ENCODE assay signal across 11 cellular contexts in the genomic region with DNA sequence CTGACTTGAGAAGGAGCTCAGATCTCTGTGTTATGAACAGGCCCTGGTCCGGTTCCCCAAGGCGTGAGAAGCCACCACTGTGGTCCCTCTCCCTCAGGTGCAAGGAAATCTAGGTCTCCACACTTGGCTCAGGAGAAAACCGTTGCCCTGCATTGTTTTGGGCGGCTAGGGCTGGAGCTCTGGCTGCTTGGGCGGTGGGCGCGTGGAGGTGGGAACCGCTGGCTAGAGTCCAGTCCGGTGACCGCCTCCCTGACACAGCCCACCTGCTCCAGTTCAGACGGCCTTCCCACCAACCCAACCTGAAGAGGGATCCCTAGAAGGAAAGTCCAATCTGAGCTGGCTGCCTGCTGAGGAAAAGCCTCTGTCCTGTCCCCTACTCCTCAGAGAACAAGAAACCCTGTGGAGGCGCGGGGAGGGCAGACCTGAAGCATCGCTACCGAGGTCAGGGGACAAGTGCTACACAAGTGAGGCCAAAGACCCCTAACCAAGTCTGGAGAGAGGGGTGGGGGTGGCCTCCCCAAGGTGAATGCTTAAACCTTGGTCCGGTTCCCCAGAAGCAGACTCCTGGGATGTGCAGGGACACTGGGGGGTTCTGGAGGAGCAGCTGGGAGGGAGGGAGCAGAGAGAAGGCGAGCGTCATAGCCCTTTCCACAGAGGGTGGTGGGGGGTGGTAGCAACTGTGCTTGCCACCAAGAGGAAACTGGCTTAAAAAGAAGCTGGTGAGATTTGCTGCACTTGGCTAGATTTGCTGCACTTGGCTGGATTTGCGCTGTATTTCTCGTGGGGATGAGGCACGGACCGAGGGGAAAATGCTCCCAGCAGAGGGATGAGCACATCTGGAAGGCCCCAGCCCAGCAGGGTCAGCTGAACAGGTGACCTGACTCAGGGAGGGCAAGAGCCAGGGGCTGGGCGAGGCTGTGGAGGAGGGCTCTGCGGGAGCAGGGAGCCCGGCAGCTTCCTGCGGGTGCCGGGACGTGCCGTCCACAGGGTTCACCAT.
DNase-seq lines count a peak whose midpoint lies in the region; TF ChIP-seq lines count a peak whose summit lies in the region.
"Had no signal": no experiment of that assay in that cellular context is flagged by ENCODE, and none has a peak within 500 bp of the region (broad histone marks: within the 10 kb centered on the region; RNA-seq: fewer than 3 reads in every experiment).

No MANE protein-coding gene starts in this region.

- H3K9me3 ChIP-seq in BLaER1, result no peaks in the 10 kb centered on the region
- no peaks in the 10 kb centered on the region for H3K9me3 ChIP-seq in HEK293 (ENCODE audit: control insufficient read depth, insufficient read depth, low read depth, low read length)
- peaks cover under 1 to 3% of the 10 kb centered on the region in 2 donors for H3K9me3 ChIP-seq in neuronal stem cell (replicated peaks in 1 of 2; ENCODE audit: control insufficient read depth in 2 of 2, insufficient read depth in 1 of 2, low read depth in 1 of 2, low read length in 2 of 2)
- no peaks in the 10 kb centered on the region for H3K9me3 ChIP-seq in Caco-2

- no peak overlapping the region for H3K4me3 Mint-ChIP-seq in Caco-2 (ENCODE audit: unreplicated experiment)
- H3K4me3 Mint-ChIP-seq: brain had no signal

- H3K4me3 ChIP-seq in BLaER1 (peak overlapping the region; percentile 68), HEK293 (ENCODE audit: low read depth, low read length) (no peak overlapping the region), dorsolateral prefrontal cortex (no peak overlapping the region), neuronal stem cell (ENCODE audit: low read length in 2 of 2) (no peak overlapping the region), Caco-2 (ENCODE audit: low read depth, low read length) (no peak overlapping the region)

- H3K23ac ChIP-seq in neuronal stem cell (ENCODE audit: low read depth, low read length, poor library complexity), result no peak overlapping the region

- no peaks in the 10 kb centered on the region for H3K9me3 Mint-ChIP-seq in Caco-2 (ENCODE audit: unreplicated experiment)

- peaks cover 2% of the 10 kb centered on the region for H3K79me1 ChIP-seq in neuronal stem cell (ENCODE audit: low read depth, low read length)

- no peak overlapping the region for H3K27ac Mint-ChIP-seq in Caco-2 (ENCODE audit: unreplicated experiment)

- POLR2A ChIA-PET in HEK293 (lab: Yijun Ruan, JAX), result interaction anchor here (1.0 kb wide), 1 partner anchor 23 kb away, joined by 3 read pairs; no protein-coding TSS in a partner anchor
- POLR2A ChIA-PET in Caco-2 (lab: Charles Lee), result no interaction called here

- H3K9ac ChIP-seq in BLaER1 (peak overlapping the region; percentile 86), neuronal stem cell (ENCODE audit: low read depth, low read length, poor library complexity) (peak overlapping the region; percentile 4)

- no CpG with 5 or more reads among the region's 29 CpGs for WGBS in neuronal stem cell (ENCODE audit: extremely low coverage in 2 of 2, insufficient read length in 2 of 2, insufficient replicate concordance in 1 of 2), 2 donors

- peaks cover 24% of the 10 kb centered on the region for H3K4me1 Mint-ChIP-seq in Caco-2 (ENCODE audit: low read depth, unreplicated experiment)

- DNase-seq in dorsolateral prefrontal cortex (no peak), neuronal stem cell (ENCODE audit: low spot score) (no peak), NCI-H1048 (lab: John Stamatoyannopoulos, UW) (no peak), Caco-2 (no peak), mucosa of gallbladder (ENCODE audit: low spot score) (no peak), SW 1271 (lab: John Stamatoyannopoulos, UW) (no peak)
- DNase-seq: NCI-H187 treated with DMSO at 0.1 percent for 48 hours; stimulated activated CD4-positive, alpha-beta T cell treated with anti-CD3 and anti-CD28 coated beads, Interleukin-4, amount 100 ng/mL, for 1 hour had no signal

- BruUV-seq in Caco-2 (replicated peaks; lab: Mats Ljungman, UMichigan), result no TSS peak

- no peak overlapping the region for H2AK5ac ChIP-seq in neuronal stem cell (ENCODE audit: low read depth, low read length)

- H3K18ac ChIP-seq in neuronal stem cell (ENCODE audit: low read length), result peak overlapping the region; percentile 40

- no peak overlapping the region for H4K91ac ChIP-seq in neuronal stem cell (ENCODE audit: low read depth, low read length, poor library complexity)

- H3K4ac ChIP-seq in neuronal stem cell (ENCODE audit: low read length), result no peak overlapping the region

- peak overlapping the region; percentile 97 for H3K4me2 ChIP-seq in BLaER1
- H3K4me2 ChIP-seq in neuronal stem cell (ENCODE audit: insufficient read depth, low read length, poor library complexity, severe bottlenecking), result no peak overlapping the region

- intact Hi-C loops in dorsolateral prefrontal cortex (cut with DNase I), result no loop called here
- intact Hi-C loops in Caco-2 (cut with micrococcal nuclease; ENCODE audit: unreplicated experiment), result no loop called here

- H3K27me3 ChIP-seq in BLaER1 (no peaks in the 10 kb centered on the region), dorsolateral prefrontal cortex (no peaks in the 10 kb centered on the region), neuronal stem cell (ENCODE audit: control insufficient read depth in 3 of 3, insufficient read depth in 3 of 3, low read depth in 1 of 3, low read length in 3 of 3) (no peaks in the 10 kb centered on the region), Caco-2 (replicated peaks; ENCODE audit: control insufficient read depth, insufficient read depth, low read length) (no peaks in the 10 kb centered on the region)

- no peak overlapping the region for H2BK5ac ChIP-seq in neuronal stem cell (ENCODE audit: low read length)

- H3K14ac ChIP-seq in neuronal stem cell (ENCODE audit: low read length), result no peak overlapping the region

- H2BK15ac ChIP-seq in neuronal stem cell (ENCODE audit: low read length), result no peak overlapping the region

- no peaks in the 10 kb centered on the region; the same call in 1 of the 2 replicates for H4K20me1 ChIP-seq in BLaER1

- no peak overlapping the region for H2AFZ ChIP-seq in neuronal stem cell (ENCODE audit: low read length)

- no peaks in the 10 kb centered on the region for H3K36me3 Mint-ChIP-seq in Caco-2 (ENCODE audit: insufficient read depth, unreplicated experiment)
- H3K36me3 Mint-ChIP-seq: brain had no signal

- TF ChIP-seq CTCF in HEK293 (tag by site-specific recombination; IDR thresholded peaks at IDR 0.05) (no peak), dorsolateral prefrontal cortex (IDR thresholded peaks at IDR 0.05 in 54 of 56, conservative IDR thresholded peaks at IDR 0.05 in 2 of 56; ENCODE audit: low read depth in 1 of 56, partially characterized antibody in 56 of 56) (no peak), Caco-2 (IDR thresholded peaks at IDR 0.05; ENCODE audit: insufficient read depth in 1 of 2, low read depth in 1 of 2, low read length in 1 of 2, severe bottlenecking in 1 of 2, unreplicated experiment in 1 of 2) (no peak)

- H3K27ac ChIP-seq in BLaER1 (peak overlapping the region; percentile 95), HEK293 (ENCODE audit: extremely low read depth, low read depth, low read length) (no peak overlapping the region), dorsolateral prefrontal cortex (peak overlapping the region in 54 of 59 donors; percentile 12 to 92 (median 78)), neuronal stem cell (replicated peaks; ENCODE audit: low read length) (no peak overlapping the region)

- peaks cover 100% of the 10 kb centered on the region for H3K4me1 ChIP-seq in BLaER1
- H3K4me1 ChIP-seq in HEK293 (ENCODE audit: control insufficient read depth, insufficient read depth, low read length), result peaks cover 29% of the 10 kb centered on the region
- peaks cover 16 to 35% of the 10 kb centered on the region in 2 donors for H3K4me1 ChIP-seq in neuronal stem cell (ENCODE audit: control insufficient read depth in 2 of 2, insufficient read depth in 1 of 2, low read depth in 1 of 2, low read length in 2 of 2)
- peaks cover 21% of the 10 kb centered on the region for H3K4me1 ChIP-seq in Caco-2

- H3K36me3 ChIP-seq in BLaER1 (0 out of 2 replicates have a peak, but pooled peaks cover 4% of the 10 kb centered on the region), HEK293 (ENCODE audit: control insufficient read depth in 2 of 2, insufficient read depth in 1 of 2, low read length in 2 of 2) (no peaks in the 10 kb centered on the region), neuronal stem cell (replicated peaks in 1 of 2; ENCODE audit: control insufficient read depth in 2 of 2, insufficient read depth in 2 of 2, low read length in 2 of 2) (no peaks in the 10 kb centered on the region), Caco-2 (ENCODE audit: control insufficient read depth, insufficient read depth, low read length) (no peaks in the 10 kb centered on the region)

- CTCF ChIA-PET in HEK293 (lab: Yijun Ruan, JAX), result interaction anchor here (0.6 to 1.1 kb wide), 4 partner anchors 9 to 307 kb away, joined by 3 to 5 read pairs (median 4); no protein-coding TSS in a partner anchor
- CTCF ChIA-PET in Caco-2 (lab: Charles Lee), result interaction anchor here (0.6 kb wide), 1 partner anchor 91 kb away, joined by 6 read pairs; no protein-coding TSS in a partner anchor

- no peak overlapping the region for H4K8ac ChIP-seq in neuronal stem cell (ENCODE audit: low read depth, low read length)

- no peaks in the 10 kb centered on the region for H3K27me3 Mint-ChIP-seq in Caco-2 (ENCODE audit: insufficient read depth, unreplicated experiment)
- H3K27me3 Mint-ChIP-seq: brain had no signal

- no peak overlapping the region for H2BK12ac ChIP-seq in neuronal stem cell (ENCODE audit: low read length)

- no peak overlapping the region for H2BK120ac ChIP-seq in neuronal stem cell (ENCODE audit: low read depth, low read length)

TF ChIP-seq in HEK293, 187 proteins besides CTCF, POLR2A, EP300 and RAD21:
- TF ChIP-seq EGR2 (tag by site-specific recombination; IDR thresholded peaks at IDR 0.05; ENCODE audit: low read depth) (peak; percentile 37; the same call in 1 of the 2 replicates), ZNF155 (tag by site-specific recombination; IDR thresholded peaks at IDR 0.05) (no peak), ZFHX2 (tag by site-specific recombination; conservative IDR thresholded peaks at IDR 0.05) (peak; percentile 50; the same call in 1 of the 2 replicates), ZNF501 (tag by site-specific recombination; IDR thresholded peaks at IDR 0.05) (no peak)
- TF ChIP-seq, protein P1, sequence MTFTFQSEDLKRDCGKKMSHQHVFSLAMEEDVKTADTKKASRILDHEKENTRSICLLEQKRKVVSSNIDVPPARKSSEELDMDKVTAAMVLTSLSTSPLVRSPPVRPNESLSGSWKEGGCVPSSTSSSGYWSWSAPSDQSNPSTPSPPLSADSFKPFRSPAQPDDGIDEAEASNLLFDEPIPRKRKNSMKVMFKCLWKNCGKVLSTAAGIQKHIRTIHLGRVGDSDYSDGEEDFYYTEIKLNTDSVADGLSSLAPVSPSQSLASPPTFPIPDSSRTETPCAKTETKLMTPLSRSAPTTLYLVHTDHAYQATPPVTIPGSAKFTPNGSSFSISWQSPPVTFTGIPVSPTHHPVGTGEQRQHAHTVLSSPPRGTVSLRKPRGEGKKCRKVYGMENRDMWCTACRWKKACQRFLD (tag by site-specific recombination; IDR thresholded peaks at IDR 0.05), result no peak

Comparison
In these comparisons a context has a peak if more than half of its experiments do, and no peak if none do; other contexts are left out.
1. H3K27ac ChIP-seq: peak in BLaER1 (single experiment) and dorsolateral prefrontal cortex (54 of 59); none in HEK293 (single experiment) and neuronal stem cell (single experiment).